Comparison of ENCODE assay signal across 11 cellular contexts in the genomic region with DNA sequence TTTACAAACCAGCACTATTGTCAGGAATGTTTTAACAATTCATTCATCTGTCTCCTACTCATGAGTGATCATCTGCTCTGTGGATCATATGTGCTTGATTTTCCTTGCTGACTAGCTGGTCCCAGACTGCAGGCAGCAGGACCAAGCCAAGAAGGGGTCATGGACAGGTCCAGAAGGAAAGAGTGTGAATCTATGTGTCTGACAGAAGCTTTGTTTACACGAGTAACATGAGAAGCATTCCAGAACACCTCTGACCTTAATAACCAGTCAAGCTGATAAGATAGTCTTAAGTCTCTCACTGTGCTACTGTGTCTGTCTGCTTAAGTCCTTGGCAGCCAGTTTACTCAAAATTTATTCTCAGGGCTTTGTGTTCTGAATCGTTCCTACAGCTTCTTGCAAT. TPM values are rescaled to one million over a fixed set of nuclear protein-coding genes. Genes with fewer than 3 reads are reported as not detected.
DNase-seq lines count a peak whose midpoint lies in the region; ATAC-seq and TF ChIP-seq lines count a peak whose summit lies in the region.
"Had no signal": no experiment of that assay in that cellular context is flagged by ENCODE, and none has a peak within 500 bp of the region (broad histone marks: within the 10 kb centered on the region; RNA-seq: fewer than 3 reads in every experiment).

No MANE protein-coding gene starts in this region.

- H3K4me3 ChIP-seq in fibroblast of lung (replicated peaks in 1 of 4; ENCODE audit: control extremely low read depth in 1 of 4, insufficient read depth in 1 of 4, low read depth in 3 of 4, low read length in 4 of 4) (no peak overlapping the region), lung (no peak overlapping the region)

- no peak overlapping the region for H3K4me2 ChIP-seq in fibroblast of lung (ENCODE audit: extremely low read depth, insufficient read depth, low read length)

- peaks cover 6% of the 10 kb centered on the region for H3K4me1 ChIP-seq in fibroblast of lung (ENCODE audit: control insufficient read depth, extremely low read depth, insufficient read depth, low read length)
- H3K4me1 ChIP-seq in lung (ENCODE audit: control insufficient read depth in 2 of 2, insufficient read depth in 2 of 2, low read length in 2 of 2), result peaks cover 2 to 19% of the 10 kb centered on the region in 2 donors

- peak; percentile 45 for ATAC-seq in lung (ENCODE audit: insufficient read depth, low FRiP score)
- no peak for ATAC-seq in HG03565 (IDR thresholded peaks at IDR 0.05; ENCODE audit: unreplicated experiment)
- no peak for ATAC-seq in HG03520 (IDR thresholded peaks at IDR 0.05; ENCODE audit: unreplicated experiment)

- H3K36me3 ChIP-seq in fibroblast of lung (ENCODE audit: control insufficient read depth, insufficient read depth, low read length) (no peaks in the 10 kb centered on the region), lung (ENCODE audit: control insufficient read depth in 2 of 2, insufficient read depth in 2 of 2, low read length in 2 of 2) (no peaks in the 10 kb centered on the region)

- 25 to 65% methylated on average over 2 of the region's 2 CpGs for WGBS in lung, 2 donors

- no peaks in the 10 kb centered on the region for H3K9me3 ChIP-seq in fibroblast of lung (ENCODE audit: control insufficient read depth, insufficient read depth, low read depth, low read length)
- no peaks in the 10 kb centered on the region for H3K9me3 ChIP-seq in lung (ENCODE audit: control insufficient read depth in 2 of 2, insufficient read depth in 1 of 2, low read length in 1 of 2)

- no peak overlapping the region for H2AFZ ChIP-seq in fibroblast of lung (ENCODE audit: low read length)

- no peaks in the 10 kb centered on the region for H3K27me3 ChIP-seq in fibroblast of lung (ENCODE audit: control insufficient read depth, insufficient read depth, low read length)
- no peaks in the 10 kb centered on the region for H3K27me3 ChIP-seq in lung (ENCODE audit: control insufficient read depth, insufficient read depth)

- H3K27ac ChIP-seq in fibroblast of lung (ENCODE audit: insufficient read depth, low read length) (no peak overlapping the region), lung (ENCODE audit: low read depth in 1 of 2, low read length in 1 of 2) (peak overlapping the region in 1 of 2 donors; percentile 12)

- H3K79me2 ChIP-seq in fibroblast of lung (ENCODE audit: control insufficient read depth, insufficient read depth, low read length), result no peaks in the 10 kb centered on the region

- H4K20me1 ChIP-seq in fibroblast of lung (ENCODE audit: control insufficient read depth, extremely low read depth, insufficient read depth, low read length), result no peaks in the 10 kb centered on the region

- DNase-seq in Ammon's horn (ENCODE audit: low spot score) (peak; percentile 18), M059J (ENCODE audit: low read depth) (peak; percentile 71), fibroblast of lung (ENCODE audit: low read depth in 2 of 2) (peak; percentile 84 to 88), lung (ENCODE audit: low spot score) (no peak), SHP77 (lab: John Stamatoyannopoulos, UW) (no peak)
- DNase-seq in activated CD4-positive, alpha-beta T cell treated with anti-CD3 and anti-CD28 coated beads for 4 hours, result no peak
- DNase-seq: activated effector memory CD4-positive, alpha-beta T cell treated with Interleukin-2 at 50 U/mL for 16 hours; effector CD8-positive, alpha-beta T cell; NCI-H1417 had no signal

- TF ChIP-seq CTCF in fibroblast of lung (conservative IDR thresholded peaks at IDR 0.05 in 1 of 2, IDR thresholded peaks at IDR 0.05 in 1 of 2; ENCODE audit: low read depth in 1 of 2, low read length in 2 of 2) (no peak), lung (IDR thresholded peaks at IDR 0.05; ENCODE audit: control extremely low read depth, extremely low read depth) (no peak)

- H3K9ac ChIP-seq in fibroblast of lung (ENCODE audit: insufficient read depth, low read length), result no peak overlapping the region

RNA-seq across cellular contexts. Expression of a gene that starts 39.0 kb away (rescaled TPM):
- total RNA-seq in M059J (2014; rRNA removed; shearing (Covaris generic)), result 0.15 and 0.37 TPM in 2 replicates
- 10.7 and 23.4 TPM in 2 replicates for total RNA-seq in fibroblast of lung
- polyA plus RNA-seq in fibroblast of lung, result 0.52 and 8.1 TPM in 2 replicates
- polyA plus RNA-seq in fibroblast of lung (2012), result 0.37 and 4.9 TPM in 2 replicates
- 0.33 and 5.1 TPM in 2 replicates for polyA minus RNA-seq in fibroblast of lung (ENCODE audit: low replicate concordance)
- total RNA-seq in lung, result 100 to 1,000 TPM in 1 of 2 donors, 10 to 100 TPM in 1; 48.9 to 115 TPM
- polyA plus RNA-seq in lung, result 1 to 10 TPM; 8.0 to 8.2 TPM

RNA-seq across cellular contexts. Expression of a gene that starts 53.2 kb away (rescaled TPM):
- total RNA-seq in M059J (2014; rRNA removed; shearing (Covaris generic)), result 1.2 and 3.2 TPM in 2 replicates
- total RNA-seq in fibroblast of lung (37.8 and 39.3 TPM in 2 replicates), lung (10 to 100 TPM; 16.5 to 36.9 TPM)
- polyA plus RNA-seq in fibroblast of lung (11.2 and 38.1 TPM in 2 replicates), lung (10 to 100 TPM in 1 of 2 donors, 1 to 10 TPM in 1; 9.4 to 10.2 TPM)
- 6.8 and 20.7 TPM in 2 replicates for polyA plus RNA-seq in fibroblast of lung (2012)
- 2.3 and 9.9 TPM in 2 replicates for polyA minus RNA-seq in fibroblast of lung (ENCODE audit: low replicate concordance)

Comparison
In these comparisons a context has a peak if more than half of its experiments do, and no peak if none do; other contexts are left out.
1. DNase-seq: peak in Ammon's horn (single experiment), M059J (single experiment) and fibroblast of lung (2 of 2); none in lung (single experiment), activated CD4-positive, alpha-beta T cell treated with anti-CD3 and anti-CD28 coated beads for 4 hours (0 of 2) and SHP77 (0 of 2).